7 cellular contexts compared by ENCODE assay signal in the genomic region with DNA sequence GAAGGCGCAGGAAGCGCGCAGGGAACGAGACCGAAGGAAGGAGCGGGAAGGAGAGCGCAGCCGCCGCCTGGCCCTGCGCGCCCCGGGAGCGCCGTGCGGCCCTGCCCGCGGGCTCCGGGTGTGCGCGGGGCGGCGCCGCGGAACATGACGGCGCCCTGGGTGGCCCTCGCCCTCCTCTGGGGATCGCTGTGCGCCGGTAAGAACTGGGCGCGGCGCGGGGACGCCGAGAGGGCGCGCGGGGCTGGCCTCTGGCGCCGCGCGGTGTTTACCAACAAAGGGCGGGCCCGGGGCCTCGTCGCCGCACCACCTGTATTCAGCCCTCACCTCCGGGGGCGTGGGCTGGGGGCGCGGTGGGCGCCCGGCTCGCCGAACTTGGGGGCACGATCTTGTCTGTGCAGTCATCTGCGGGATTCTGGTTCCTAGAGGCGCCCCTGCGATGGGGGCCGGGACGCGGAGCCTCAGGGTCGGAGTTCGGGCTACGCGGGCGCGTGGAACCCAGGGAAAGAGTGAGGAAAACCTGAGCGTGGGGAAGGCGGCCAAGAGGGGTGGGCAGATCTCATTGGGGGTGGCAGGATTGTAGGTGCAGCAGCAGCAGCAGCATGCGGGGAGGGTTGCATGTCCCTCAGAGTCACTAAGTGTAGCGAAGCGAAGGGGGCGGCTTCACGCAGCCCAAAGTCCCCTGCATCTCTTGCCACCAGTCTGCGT. TPM values are rescaled to one million over a fixed set of nuclear protein-coding genes. Genes with fewer than 3 reads are reported as not detected.
DNase-seq lines count a peak whose midpoint lies in the region; ATAC-seq and TF ChIP-seq lines count a peak whose summit lies in the region.

No MANE protein-coding gene starts in this region.

- H3K4me3 ChIP-seq in GM08714 (ENCODE audit: low read length) (peak overlapping the region; percentile 76), osteoblast (ENCODE audit: insufficient read depth, low read length) (peak overlapping the region; percentile 75)

- TF ChIP-seq CTCF in osteoblast (IDR thresholded peaks at IDR 0.05; ENCODE audit: extremely low read depth, low read depth, low read length), result no peak

- DNase-seq in LoVo (ENCODE audit: low spot score), result peak; percentile 46
- DNase-seq in activated effector memory CD4-positive, alpha-beta T cell treated with Interleukin-2 at 50 U/mL for 16 hours, result peak; percentile 28
- DNase-seq in globus pallidus (ENCODE audit: low spot score), result peak; percentile 29
- peak; percentile 91 for DNase-seq in osteoblast (ENCODE audit: insufficient read length, low spot score, missing footprints)
- DNase-seq in DMS114 treated with DMSO at 0.1 percent for 48 hours (lab: John Stamatoyannopoulos, UW; ENCODE audit: unreplicated experiment), result no peak

- H3K4me1 ChIP-seq in osteoblast (ENCODE audit: insufficient read depth, low read length), result peaks cover 20% of the 10 kb centered on the region

- H2AFZ ChIP-seq in osteoblast (ENCODE audit: low read length), result no peak overlapping the region

- peaks cover 4% of the 10 kb centered on the region for H3K79me2 ChIP-seq in osteoblast (ENCODE audit: insufficient read depth, low read length)

- no peaks in the 10 kb centered on the region for H3K36me3 ChIP-seq in osteoblast (ENCODE audit: insufficient read depth, low read length)

- H3K4me2 ChIP-seq in osteoblast (ENCODE audit: insufficient read depth, low read length), result peak overlapping the region; percentile 90

- H4K20me1 ChIP-seq in osteoblast (ENCODE audit: insufficient read depth, low read length), result peaks cover 8% of the 10 kb centered on the region

- H3K27me3 ChIP-seq in osteoblast (ENCODE audit: insufficient read depth, low read length), result no peaks in the 10 kb centered on the region

- ATAC-seq in GM21576 (IDR thresholded peaks at IDR 0.05; ENCODE audit: unreplicated experiment), result peak; percentile 23

- no peak overlapping the region for H3K27ac ChIP-seq in osteoblast (ENCODE audit: low read depth, low read length)

- H3K9me3 ChIP-seq in osteoblast (ENCODE audit: low read depth, low read length), result no peaks in the 10 kb centered on the region

RNA-seq across cellular contexts. Expression of gene ACVR2B, which starts 0.6 kb away (rescaled TPM):
- 2.9 and 3.6 TPM in 2 replicates for total RNA-seq in osteoblast

RNA-seq across cellular contexts. Expression of gene EXOG, which starts 41.8 kb away (rescaled TPM):
- 14.5 and 20.0 TPM in 2 replicates for total RNA-seq in osteoblast
